Comparison of ENCODE assay signal across 18 cellular contexts in genomic region chr19:16023558-16023915, GRCh38. TPM values are rescaled to one million over a fixed set of nuclear protein-coding genes. Genes with fewer than 3 reads are reported as not detected.
DNase-seq lines count a peak whose midpoint lies in the region; ATAC-seq and TF ChIP-seq lines count a peak whose summit lies in the region.
"Had no signal": no experiment of that assay in that cellular context is flagged by ENCODE, and none has a peak within 500 bp of the region (broad histone marks: within the 10 kb centered on the region; RNA-seq: fewer than 3 reads in every experiment).

No MANE protein-coding gene starts in this region.

- H4K8ac ChIP-seq in neuronal stem cell (ENCODE audit: low read depth, low read length): no peak overlapping the region

- no peak overlapping the region for H3K4ac ChIP-seq in neuronal stem cell (ENCODE audit: low read length)

- no peaks in the 10 kb centered on the region for H3K27me3 ChIP-seq in RWPE2 (ENCODE audit: insufficient read depth, poor library complexity, severe bottlenecking)
- peaks cover 0 to 48% (median 0%) of the 10 kb centered on the region in 3 experiments for H3K27me3 ChIP-seq in neuronal stem cell (ENCODE audit: control insufficient read depth in 3 of 3, insufficient read depth in 3 of 3, low read depth in 1 of 3, low read length in 3 of 3)
- H3K27me3 ChIP-seq in osteoblast (ENCODE audit: insufficient read depth, low read length): no peaks in the 10 kb centered on the region

- no peaks in the 10 kb centered on the region for H3K79me1 ChIP-seq in neuronal stem cell (ENCODE audit: low read depth, low read length)

- H4K91ac ChIP-seq in neuronal stem cell (ENCODE audit: low read depth, low read length, poor library complexity): no peak overlapping the region

- H3K9ac ChIP-seq in neuronal stem cell (ENCODE audit: low read depth, low read length, poor library complexity): no peak overlapping the region

- H3K4me3 ChIP-seq in RWPE2 (ENCODE audit: severe bottlenecking): no peak overlapping the region
- H3K4me3 ChIP-seq in neuronal stem cell (ENCODE audit: low read length in 2 of 2): no peak overlapping the region
- no peak overlapping the region for H3K4me3 ChIP-seq in osteoblast (ENCODE audit: insufficient read depth, low read length)
- H3K4me3 ChIP-seq: A549, HAP-1 had no signal

- H3K4me2 ChIP-seq in neuronal stem cell (ENCODE audit: insufficient read depth, low read length, poor library complexity, severe bottlenecking): no peak overlapping the region
- no peak overlapping the region for H3K4me2 ChIP-seq in osteoblast (ENCODE audit: insufficient read depth, low read length)
- H3K4me2 ChIP-seq: A549 had no signal

- H3K23ac ChIP-seq in neuronal stem cell (ENCODE audit: low read depth, low read length, poor library complexity): peak overlapping the region; percentile 20

- H2AFZ ChIP-seq in neuronal stem cell (ENCODE audit: low read length): no peak overlapping the region
- no peak overlapping the region for H2AFZ ChIP-seq in osteoblast (ENCODE audit: low read length)

- no peak overlapping the region for H2BK120ac ChIP-seq in neuronal stem cell (ENCODE audit: low read depth, low read length)

- no peak for TF ChIP-seq CTCF in RWPE2 (IDR thresholded peaks at IDR 0.05; ENCODE audit: poor library complexity, severe bottlenecking)
- TF ChIP-seq CTCF in osteoblast (IDR thresholded peaks at IDR 0.05; ENCODE audit: extremely low read depth, low read depth, low read length): no peak

- no peak overlapping the region for H2BK12ac ChIP-seq in neuronal stem cell (ENCODE audit: low read length)

- H3K27ac ChIP-seq in RWPE2 (ENCODE audit: poor library complexity, severe bottlenecking): no peak overlapping the region
- no peak overlapping the region for H3K27ac ChIP-seq in neuronal stem cell (replicated peaks; ENCODE audit: low read length)
- H3K27ac ChIP-seq in osteoblast (ENCODE audit: low read depth, low read length): no peak overlapping the region
- H3K27ac ChIP-seq: 22Rv1, A549, C4-2B, HL-60 had no signal

- WGBS in neuronal stem cell (ENCODE audit: extremely low coverage in 2 of 2, insufficient read length in 2 of 2, insufficient replicate concordance in 1 of 2), 2 donors: no CpG with 5 or more reads among the region's 5 CpGs

- no peaks in the 10 kb centered on the region for H3K79me2 ChIP-seq in osteoblast (ENCODE audit: insufficient read depth, low read length)

- no peaks in the 10 kb centered on the region for H3K9me3 ChIP-seq in RWPE2 (ENCODE audit: severe bottlenecking)
- peaks cover 0 to 7% of the 10 kb centered on the region in 2 donors for H3K9me3 ChIP-seq in neuronal stem cell (replicated peaks in 1 of 2; ENCODE audit: control insufficient read depth in 2 of 2, insufficient read depth in 1 of 2, low read depth in 1 of 2, low read length in 2 of 2)
- no peaks in the 10 kb centered on the region for H3K9me3 ChIP-seq in osteoblast (ENCODE audit: low read depth, low read length)
- H3K9me3 ChIP-seq: A549, Caco-2, HAP-1 had no signal

- H3K18ac ChIP-seq in neuronal stem cell (ENCODE audit: low read length): no peak overlapping the region

- no peak overlapping the region for H2BK5ac ChIP-seq in neuronal stem cell (ENCODE audit: low read length)

- no peak overlapping the region for H2AK5ac ChIP-seq in neuronal stem cell (ENCODE audit: low read depth, low read length)

- no peak overlapping the region for H3K14ac ChIP-seq in neuronal stem cell (ENCODE audit: low read length)

- peak; percentile 25 for DNase-seq in activated CD4-positive, CD25-positive, alpha-beta regulatory T cell treated with anti-CD3 and anti-CD28 coated beads, Interleukin-2, amount 50 U/mL, for 72 hours
- DNase-seq in activated CD4-positive, CD25-positive, alpha-beta regulatory T cell (lab: John Stamatoyannopoulos, UW): no peak
- DNase-seq in D341Med (ENCODE audit: low spot score) (peak; percentile 17), RWPE2 (ENCODE audit: low spot score) (peak; percentile 55), neuronal stem cell (ENCODE audit: low spot score) (no peak), osteoblast (ENCODE audit: insufficient read length, low spot score, missing footprints) (no peak), RKO (ENCODE audit: low spot score) (no peak)
- no peak for DNase-seq in activated CD8-positive, alpha-beta memory T cell treated with anti-CD3 and anti-CD28 coated beads for 24 hours
- DNase-seq: AML-193, Caco-2, DMS153, DMS79, GDM1 had no signal

- no peaks in the 10 kb centered on the region for H3K4me1 ChIP-seq in RWPE2 (ENCODE audit: insufficient read depth, poor library complexity, severe bottlenecking)
- no peaks in the 10 kb centered on the region for H3K4me1 ChIP-seq in neuronal stem cell (ENCODE audit: control insufficient read depth in 2 of 2, insufficient read depth in 1 of 2, low read depth in 1 of 2, low read length in 2 of 2)
- no peaks in the 10 kb centered on the region for H3K4me1 ChIP-seq in osteoblast (ENCODE audit: insufficient read depth, low read length)
- H3K4me1 ChIP-seq: A549, Caco-2, HAP-1 had no signal

- no peak overlapping the region for H2BK15ac ChIP-seq in neuronal stem cell (ENCODE audit: low read length)

- no peaks in the 10 kb centered on the region for H3K36me3 ChIP-seq in RWPE2 (ENCODE audit: low read depth)
- H3K36me3 ChIP-seq in neuronal stem cell (replicated peaks in 1 of 2; ENCODE audit: control insufficient read depth in 2 of 2, insufficient read depth in 2 of 2, low read length in 2 of 2): no peaks in the 10 kb centered on the region
- no peaks in the 10 kb centered on the region for H3K36me3 ChIP-seq in osteoblast (ENCODE audit: insufficient read depth, low read length)
- H3K36me3 ChIP-seq: HAP-1 had no signal

- no peaks in the 10 kb centered on the region for H4K20me1 ChIP-seq in osteoblast (ENCODE audit: insufficient read depth, low read length)

- ATAC-seq in RWPE2 (ENCODE audit: low read depth): no peak
- ATAC-seq: A549 had no signal

RNA-seq across cellular contexts. Expression of gene TPM4, which starts 52.8 kb away (rescaled TPM):
- polyA plus RNA-seq in neuronal stem cell (2013, experiment 1 of 2): 413 TPM
- polyA plus RNA-seq in neuronal stem cell (2013, experiment 2 of 2): 408 TPM
- 1,233 and 1,325 TPM in 2 replicates for total RNA-seq in osteoblast

Comparison
In these comparisons a context has a peak if more than half of its experiments do, and no peak if none do; other contexts are left out.
1. DNase-seq: peak in activated CD4-positive, CD25-positive, alpha-beta regulatory T cell treated with anti-CD3 and anti-CD28 coated beads, Interleukin-2, amount 50 U/mL, for 72 hours (single experiment), D341Med (single experiment) and RWPE2 (single experiment); none in activated CD4-positive, CD25-positive, alpha-beta regulatory T cell (0 of 4), neuronal stem cell (single experiment), osteoblast (single experiment), activated CD8-positive, alpha-beta memory T cell treated with anti-CD3 and anti-CD28 coated beads for 24 hours (single experiment) and RKO (single experiment).